Comparison of ENCODE assay signal across 8 cellular contexts in genomic region chr15:66496951-66497501, GRCh38. TPM values are rescaled to one million over a fixed set of nuclear protein-coding genes. Genes with fewer than 3 reads are reported as not detected.
DNase-seq lines count a peak whose midpoint lies in the region; ATAC-seq, FAIRE-seq and TF ChIP-seq lines count a peak whose summit lies in the region.

No MANE protein-coding gene starts in this region.

- H3K27me3 ChIP-seq in HCT116 (ENCODE audit: insufficient read depth, low read length), result no peaks in the 10 kb centered on the region
- no peaks in the 10 kb centered on the region for H3K27me3 ChIP-seq in endothelial cell of umbilical vein (ENCODE audit: control insufficient read depth in 2 of 2, insufficient read depth in 2 of 2, low read length in 2 of 2)
- no peaks in the 10 kb centered on the region for H3K27me3 ChIP-seq in neutrophil

- TF ChIP-seq POLR2A in HCT116 (IDR thresholded peaks at IDR 0.05; ENCODE audit: borderline replicate concordance, extremely low read depth, insufficient read depth, insufficient read length), result no peak
- TF ChIP-seq POLR2A in endothelial cell of umbilical vein (IDR thresholded peaks at IDR 0.05; ENCODE audit: low read depth, low read length), result no peak

- dilution Hi-C loops in endothelial cell of umbilical vein (cut with MboI; ENCODE audit: extremely low pct_ligation_motif_present, low sequenced_read_pairs), result no loop called here

- no peaks in the 10 kb centered on the region for H3K9me1 ChIP-seq in endothelial cell of umbilical vein (replicated peaks; ENCODE audit: control insufficient read depth, extremely low read depth, insufficient read depth, low read length)

- TF ChIP-seq CTCF in HCT116 (IDR thresholded peaks at IDR 0.05 in 2 of 3, conservative IDR thresholded peaks at IDR 0.05 in 1 of 3; ENCODE audit: borderline replicate concordance in 1 of 3, insufficient read depth in 1 of 3, low read depth in 2 of 3, low read length in 2 of 3), result no peak
- TF ChIP-seq CTCF in endothelial cell of umbilical vein (IDR thresholded peaks at IDR 0.05; ENCODE audit: extremely low read depth in 1 of 2, insufficient read depth in 1 of 2, low read depth in 1 of 2, low read length in 2 of 2), result no peak
- no peak for TF ChIP-seq CTCF in neutrophil (IDR thresholded peaks at IDR 0.05)

- H3K4me3 ChIP-seq in GM08714 (ENCODE audit: low read length), result peak overlapping the region; percentile 89
- peak overlapping the region; percentile 92 to 95 for H3K4me3 ChIP-seq in HCT116 (replicated peaks in 1 of 2; ENCODE audit: low read depth in 1 of 2, low read length in 2 of 2)
- peak overlapping the region; percentile 41 to 62 (median 62) for H3K4me3 ChIP-seq in endothelial cell of umbilical vein (replicated peaks in 1 of 3; ENCODE audit: insufficient read depth in 1 of 3, low read depth in 1 of 3, low read length in 3 of 3)
- peak overlapping the region; percentile 73 to 81 for H3K4me3 ChIP-seq in neutrophil (ENCODE audit: low read depth in 1 of 2, low read length in 1 of 2)

- H3K9me2 ChIP-seq in HCT116 (ENCODE audit: insufficient read depth), result no peaks in the 10 kb centered on the region

- no peak for DNase-seq in HCT116 (ENCODE audit: low read depth, low spot score)
- DNase-seq in RKO (ENCODE audit: low spot score), result peak; percentile 61
- no peak for DNase-seq in endothelial cell of umbilical vein (ENCODE audit: low read depth, low spot score)
- DNase-seq in amygdala (lab: John Stamatoyannopoulos, UW), result no peak
- DNase-seq in GF-D8 (lab: John Stamatoyannopoulos, UW), result no peak

- POLR2A ChIA-PET in HCT116 (lab: Charles Lee), result interaction anchor here (2.9 kb wide), 1 partner anchor 110 kb away, joined by 12 read pairs; the partner anchor contains the start of gene MAP2K1
- POLR2A ChIA-PET in endothelial cell of umbilical vein (lab: Charles Lee), result interaction anchor here (1.0 kb wide), 1 partner anchor 110 kb away, joined by 3 read pairs; the partner anchor contains the start of gene MAP2K1

- H3K27ac ChIP-seq in HCT116 (ENCODE audit: low read depth, low read length) (peak overlapping the region; percentile 79), endothelial cell of umbilical vein (ENCODE audit: insufficient read depth, low read depth, low read length) (peak overlapping the region; percentile 41), neutrophil (peak overlapping the region; percentile 86)

- H3K9ac ChIP-seq in HCT116 (ENCODE audit: low read length) (peak overlapping the region; percentile 94), endothelial cell of umbilical vein (replicated peaks; ENCODE audit: extremely low read depth, insufficient read depth, low read length) (peak overlapping the region; percentile 72)

- CTCF ChIA-PET in HCT116 (lab: Charles Lee), result interaction anchor here (1.0 to 3.5 kb wide), 4 partner anchors 13 to 110 kb away, joined by 3 to 27 read pairs (median 4); partner anchors contain the start of genes LCTL and MAP2K1
- CTCF ChIA-PET in endothelial cell of umbilical vein (lab: Charles Lee), result interaction anchor here (0.5 to 3.7 kb wide), 13 partner anchors 19 to 901 kb away, joined by 3 to 100 read pairs (median 7); partner anchors contain the start of genes DIS3L, MAP2K1 and TIPIN

- intact Hi-C loops in HCT116 (cut with micrococcal nuclease) (loop anchor here (5.0 kb wide), 1 partner anchor 140 kb away; the partner anchor contains the start of gene TIPIN), endothelial cell of umbilical vein (cut with micrococcal nuclease) (loop anchor here (1.0 to 10.0 kb wide), 5 partner anchors 111 to 512 kb away; partner anchors contain the start of genes MAP2K1 and TIPIN)

- H3K4me2 ChIP-seq in HCT116 (ENCODE audit: low read length) (peak overlapping the region; percentile 85), endothelial cell of umbilical vein (ENCODE audit: insufficient read depth, low read length) (peak overlapping the region; percentile 64)

- H3K9me3 ChIP-seq in HCT116 (ENCODE audit: control insufficient read depth in 1 of 2, insufficient read depth in 1 of 2, low read depth in 1 of 2, low read length in 2 of 2) (no peaks in the 10 kb centered on the region), endothelial cell of umbilical vein (replicated peaks; ENCODE audit: control insufficient read depth, insufficient read depth, low read length) (no peaks in the 10 kb centered on the region), neutrophil (no peaks in the 10 kb centered on the region)

- H3K4me1 ChIP-seq in HCT116 (ENCODE audit: control insufficient read depth in 1 of 2, insufficient read depth in 2 of 2, low read length in 2 of 2) (peaks cover 3 to 21% of the 10 kb centered on the region in 2 experiments; a peak in 2 of 4 replicates), endothelial cell of umbilical vein (ENCODE audit: control insufficient read depth, extremely low read depth, insufficient read depth, low read length) (peaks cover 13% of the 10 kb centered on the region), neutrophil (ENCODE audit: control insufficient read depth in 1 of 2, insufficient read depth in 1 of 2, low read depth in 1 of 2, low read length in 1 of 2) (peaks cover 27 to 37% of the 10 kb centered on the region in 2 experiments)

- no TSS peak for BruUV-seq in HCT116 (replicated peaks; lab: Mats Ljungman, UMichigan)
- BruUV-seq in endothelial cell of umbilical vein (replicated peaks; lab: Mats Ljungman, UMichigan), result TSS peak; percentile 0

- peak; percentile 29 for ATAC-seq in HCT116
- ATAC-seq in GM21367 (IDR thresholded peaks at IDR 0.05; ENCODE audit: unreplicated experiment), result no peak

- H3K79me2 ChIP-seq in HCT116 (ENCODE audit: insufficient read depth, low read length), result peaks cover 63% of the 10 kb centered on the region
- H3K79me2 ChIP-seq in endothelial cell of umbilical vein (ENCODE audit: control insufficient read depth, insufficient read depth, low read length), result peaks cover 25% of the 10 kb centered on the region

- peaks cover 31% of the 10 kb centered on the region; the same call in 1 of the 2 replicates for H4K20me1 ChIP-seq in HCT116 (ENCODE audit: insufficient read depth)
- peaks cover 3% of the 10 kb centered on the region for H4K20me1 ChIP-seq in endothelial cell of umbilical vein (replicated peaks; ENCODE audit: control insufficient read depth, extremely low read depth, insufficient read depth, low read length)

- FAIRE-seq in endothelial cell of umbilical vein (lab: Jason Lieb, UNC), result no peak

- H3K36me3 ChIP-seq in HCT116 (ENCODE audit: control insufficient read depth in 1 of 2, insufficient read depth in 2 of 2, low read length in 2 of 2) (peaks cover 51 to 58% of the 10 kb centered on the region in 2 experiments), endothelial cell of umbilical vein (ENCODE audit: control insufficient read depth in 2 of 2, extremely low read depth in 1 of 2, insufficient read depth in 2 of 2, low read length in 2 of 2) (peaks cover 29 to 31% of the 10 kb centered on the region in 2 experiments), neutrophil (peaks cover 41% of the 10 kb centered on the region)

- TF ChIP-seq RAD21 in HCT116 (IDR thresholded peaks at IDR 0.05; ENCODE audit: low read depth), result no peak

- no peak overlapping the region for H2AFZ ChIP-seq in HCT116 (ENCODE audit: low read depth, low read length, poor library complexity, severe bottlenecking)
- no peak overlapping the region for H2AFZ ChIP-seq in endothelial cell of umbilical vein (ENCODE audit: low read depth, low read length)

- RAD21 ChIA-PET in HCT116 (lab: Charles Lee; ENCODE audit: low non-redundant PET in 1 of 2, low total read pairs in 2 of 2, uncharacterized antibody in 2 of 2, unreplicated experiment in 2 of 2), result no interaction called here

TF ChIP-seq in HCT116, 20 proteins besides CTCF, POLR2A, EP300 and RAD21 (continues in another document):
- TF ChIP-seq CBX3 (IDR thresholded peaks at IDR 0.05; ENCODE audit: low read depth) (no peak), CEBPB (IDR thresholded peaks at IDR 0.05; ENCODE audit: low read depth) (no peak), POLR2AphosphoS5 (IDR thresholded peaks at IDR 0.05; ENCODE audit: low read depth, low read length) (no peak)

TF ChIP-seq in endothelial cell of umbilical vein, 7 proteins besides CTCF, POLR2A, EP300 and RAD21 (continues in another document):
- TF ChIP-seq MYC (IDR thresholded peaks at IDR 0.05; ENCODE audit: low read depth, low read length) (no peak), JUN (IDR thresholded peaks at IDR 0.05; ENCODE audit: borderline replicate concordance, insufficient read depth, insufficient read length, low read depth) (no peak)

RNA-seq across cellular contexts. Expression of gene SNAPC5, which starts 0.5 kb away (rescaled TPM):
- total RNA-seq in HCT116 (2021; ENCODE audit: unreplicated experiment) (28.3 TPM), endothelial cell of umbilical vein (13.6 and 17.4 TPM in 2 replicates)
- polyA plus RNA-seq in HCT116 (2012), result 25.5 and 28.1 TPM in 2 replicates
- 14.5 and 16.0 TPM in 2 replicates for polyA plus RNA-seq in endothelial cell of umbilical vein
- 34.2 and 35.5 TPM in 2 replicates for polyA plus RNA-seq in endothelial cell of umbilical vein (2011; cell fraction: cytosol; rRNA removed)
- polyA plus RNA-seq in endothelial cell of umbilical vein (2011; cell fraction: nucleus; rRNA removed), result 10.3 and 12.0 TPM in 2 replicates
- 17.3 and 23.7 TPM in 2 replicates for polyA plus RNA-seq in endothelial cell of umbilical vein (2012)
- polyA minus RNA-seq in endothelial cell of umbilical vein, result 10.6 and 12.6 TPM in 2 replicates
- polyA minus RNA-seq in endothelial cell of umbilical vein (2011; cell fraction: cytosol; rRNA and poly(A)+ RNA removed), result 24.3 TPM
- polyA minus RNA-seq in endothelial cell of umbilical vein (2011; cell fraction: nucleus; rRNA and poly(A)+ RNA removed), result 4.0 and 4.6 TPM in 2 replicates

RNA-seq across cellular contexts. Expression of gene RPL4, which starts 7.6 kb away (rescaled TPM):
- total RNA-seq in HCT116 (2021; ENCODE audit: unreplicated experiment) (3,818 TPM), endothelial cell of umbilical vein (2,534 and 2,598 TPM in 2 replicates)
- 5,600 and 5,800 TPM in 2 replicates for polyA plus RNA-seq in HCT116 (2012)
- 2,896 and 3,530 TPM in 2 replicates for polyA plus RNA-seq in endothelial cell of umbilical vein
- polyA plus RNA-seq in endothelial cell of umbilical vein (2011; cell fraction: cytosol; rRNA removed), result 4,505 and 4,880 TPM in 2 replicates
- polyA plus RNA-seq in endothelial cell of umbilical vein (2011; cell fraction: nucleus; rRNA removed), result 1,563 and 1,931 TPM in 2 replicates
- polyA plus RNA-seq in endothelial cell of umbilical vein (2012), result 2,845 and 3,612 TPM in 2 replicates
- 3,300 and 3,522 TPM in 2 replicates for polyA minus RNA-seq in endothelial cell of umbilical vein
- polyA minus RNA-seq in endothelial cell of umbilical vein (2011; cell fraction: cytosol; rRNA and poly(A)+ RNA removed), result 1,957 TPM
- 399 and 512 TPM in 2 replicates for polyA minus RNA-seq in endothelial cell of umbilical vein (2011; cell fraction: nucleus; rRNA and poly(A)+ RNA removed)

RNA-seq across cellular contexts. Expression of gene ZWILCH, which starts 8.1 kb away (rescaled TPM):
- total RNA-seq in HCT116 (2021; ENCODE audit: unreplicated experiment) (25.8 TPM), endothelial cell of umbilical vein (28.8 and 29.8 TPM in 2 replicates)
- 8.7 and 9.8 TPM in 2 replicates for polyA plus RNA-seq in HCT116 (2012)
- polyA plus RNA-seq in endothelial cell of umbilical vein, result 5.7 and 9.3 TPM in 2 replicates
- polyA plus RNA-seq in endothelial cell of umbilical vein (2011; cell fraction: cytosol; rRNA removed), result 16.8 and 17.1 TPM in 2 replicates
- 19.6 and 32.0 TPM in 2 replicates for polyA plus RNA-seq in endothelial cell of umbilical vein (2011; cell fraction: nucleus; rRNA removed)
- polyA plus RNA-seq in endothelial cell of umbilical vein (2012), result 15.7 and 28.2 TPM in 2 replicates
- 17.5 and 20.9 TPM in 2 replicates for polyA minus RNA-seq in endothelial cell of umbilical vein
- polyA minus RNA-seq in endothelial cell of umbilical vein (2011; cell fraction: cytosol; rRNA and poly(A)+ RNA removed), result 47.4 TPM
- 8.6 and 24.0 TPM in 2 replicates for polyA minus RNA-seq in endothelial cell of umbilical vein (2011; cell fraction: nucleus; rRNA and poly(A)+ RNA removed)
